ENCODE assay signal across 11 cellular contexts in the genomic region with DNA sequence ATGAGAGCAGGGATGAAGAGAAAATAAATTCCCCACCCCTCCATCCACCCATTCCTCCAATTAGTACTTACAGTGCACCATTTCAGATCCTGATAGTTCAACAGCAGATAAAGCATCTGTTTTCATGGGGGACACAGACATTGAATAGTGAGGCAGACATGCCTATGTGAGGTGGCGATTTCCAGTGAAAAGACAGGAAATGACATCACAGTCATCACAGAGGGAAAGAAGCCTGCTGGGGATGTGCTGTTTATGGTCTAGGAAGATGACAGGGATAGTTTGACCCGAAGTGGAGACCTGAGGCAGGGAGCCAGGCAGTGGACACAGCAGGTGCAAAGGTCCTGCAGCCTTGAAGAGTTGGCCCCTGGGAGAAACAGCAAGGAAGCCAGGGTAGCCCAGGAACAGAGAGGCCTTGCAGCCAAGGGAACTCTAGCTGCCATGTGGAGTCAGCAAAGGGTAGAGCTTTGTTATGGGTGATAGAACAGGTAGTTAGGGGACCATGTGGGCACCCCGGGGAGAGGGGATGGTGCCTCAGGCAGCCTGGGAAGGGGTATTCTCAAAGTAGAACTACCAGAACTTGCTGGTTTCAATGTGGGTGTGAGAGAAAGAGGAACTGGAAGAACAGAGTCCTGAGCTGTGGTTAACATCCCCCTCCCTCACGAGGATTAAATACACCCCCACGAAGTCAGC.
DNase-seq lines count a peak whose midpoint lies in the region; ATAC-seq and TF ChIP-seq lines count a peak whose summit lies in the region.
"Had no signal": no experiment of that assay in that cellular context is flagged by ENCODE, and none has a peak within 500 bp of the region (broad histone marks: within the 10 kb centered on the region; RNA-seq: fewer than 3 reads in every experiment).

No MANE protein-coding gene starts in this region.

- CTCF ChIA-PET in SK-N-SH (lab: Yijun Ruan, JAX): interaction anchor here (1.1 to 1.4 kb wide), 2 partner anchors 9 to 26 kb away, joined by 3 read pairs; no protein-coding TSS in a partner anchor

- H3K9me2 ChIP-seq in SK-N-SH: no peaks in the 10 kb centered on the region

- TF ChIP-seq RAD21 in SK-N-SH (IDR thresholded peaks at IDR 0.05; ENCODE audit: low read length): no peak

- no peak overlapping the region for H3K4me2 ChIP-seq in SK-N-SH

- DNase-seq in dermis blood vessel endothelial cell (peak; percentile 24), NCI-H2196 (lab: John Stamatoyannopoulos, UW; ENCODE audit: unreplicated experiment) (no peak), NCI-H2227 treated with DMSO at 0.1 percent for 48 hours (lab: John Stamatoyannopoulos, UW) (no peak), SK-N-SH (no peak)
- DNase-seq: left lung had no signal

- 65% methylated on average over 5 of the region's 5 CpGs for WGBS in SK-N-SH (ENCODE audit: low lambda C conversion rate)

- H3K4me1 ChIP-seq in SK-N-SH (ENCODE audit: control insufficient read depth in 1 of 2, insufficient read depth in 2 of 2, low read depth in 1 of 2, low read length in 1 of 2): no peaks in the 10 kb centered on the region

- POLR2A ChIA-PET in SK-N-SH (lab: Yijun Ruan, JAX): no interaction called here

- no peaks in the 10 kb centered on the region for H3F3A ChIP-seq in SK-N-SH (replicated peaks; ENCODE audit: insufficient read depth)

- no peaks in the 10 kb centered on the region for H3K9me3 ChIP-seq in SK-N-SH
- H3K9me3 ChIP-seq: left lung had no signal

- no peak overlapping the region for H3K4me3 ChIP-seq in SK-N-SH (ENCODE audit: low read depth in 2 of 2, low read length in 1 of 2)
- H3K4me3 ChIP-seq: cardiac muscle cell, left lung, SK-N-MC had no signal

- H3K9ac ChIP-seq in SK-N-SH: no peak overlapping the region

- peak; percentile 52 for ATAC-seq in GM18508 (IDR thresholded peaks at IDR 0.05; ENCODE audit: insufficient read depth, unreplicated experiment)
- peak; percentile 65 for ATAC-seq in GM21390 (IDR thresholded peaks at IDR 0.05; ENCODE audit: unreplicated experiment)
- ATAC-seq in HG03378 (IDR thresholded peaks at IDR 0.05; ENCODE audit: unreplicated experiment): peak; percentile 65
- ATAC-seq in SK-N-SH treated with all-trans-retinoic acid at 6 μM for 48 hours: no peak
- ATAC-seq: left lung had no signal

- H3K79me2 ChIP-seq in SK-N-SH (ENCODE audit: insufficient read depth): no peaks in the 10 kb centered on the region

- no peak for TF ChIP-seq EP300 in SK-N-SH (IDR thresholded peaks at IDR 0.05; ENCODE audit: borderline replicate concordance in 1 of 2, low read depth in 1 of 2, low read length in 1 of 2)

- H3K27ac ChIP-seq in SK-N-SH (ENCODE audit: low read depth in 2 of 2, low read length in 1 of 2): no peak overlapping the region
- H3K27ac ChIP-seq: cardiac muscle cell, left lung, SK-N-MC had no signal

- H4K20me1 ChIP-seq in SK-N-SH (ENCODE audit: insufficient read depth): no peaks in the 10 kb centered on the region

- no peaks in the 10 kb centered on the region for H3K36me3 ChIP-seq in SK-N-SH (replicated peaks in 1 of 2; ENCODE audit: control insufficient read depth in 1 of 2, insufficient read depth in 2 of 2, low read length in 1 of 2)
- H3K36me3 ChIP-seq: cardiac muscle cell, left lung had no signal

- H2AFZ ChIP-seq in SK-N-SH (ENCODE audit: low read depth): no peak overlapping the region

- no peaks in the 10 kb centered on the region for H3K27me3 ChIP-seq in SK-N-SH (ENCODE audit: insufficient read depth)
- H3K27me3 ChIP-seq: cardiac muscle cell, left lung had no signal

- no peak for TF ChIP-seq CTCF in SK-N-SH (IDR thresholded peaks at IDR 0.05)

TF ChIP-seq in SK-N-SH treated with all-trans-retinoic acid at 6 μM for 48 hours, 23 proteins besides CTCF, POLR2A, EP300 and RAD21:
- TF ChIP-seq, protein P1, sequence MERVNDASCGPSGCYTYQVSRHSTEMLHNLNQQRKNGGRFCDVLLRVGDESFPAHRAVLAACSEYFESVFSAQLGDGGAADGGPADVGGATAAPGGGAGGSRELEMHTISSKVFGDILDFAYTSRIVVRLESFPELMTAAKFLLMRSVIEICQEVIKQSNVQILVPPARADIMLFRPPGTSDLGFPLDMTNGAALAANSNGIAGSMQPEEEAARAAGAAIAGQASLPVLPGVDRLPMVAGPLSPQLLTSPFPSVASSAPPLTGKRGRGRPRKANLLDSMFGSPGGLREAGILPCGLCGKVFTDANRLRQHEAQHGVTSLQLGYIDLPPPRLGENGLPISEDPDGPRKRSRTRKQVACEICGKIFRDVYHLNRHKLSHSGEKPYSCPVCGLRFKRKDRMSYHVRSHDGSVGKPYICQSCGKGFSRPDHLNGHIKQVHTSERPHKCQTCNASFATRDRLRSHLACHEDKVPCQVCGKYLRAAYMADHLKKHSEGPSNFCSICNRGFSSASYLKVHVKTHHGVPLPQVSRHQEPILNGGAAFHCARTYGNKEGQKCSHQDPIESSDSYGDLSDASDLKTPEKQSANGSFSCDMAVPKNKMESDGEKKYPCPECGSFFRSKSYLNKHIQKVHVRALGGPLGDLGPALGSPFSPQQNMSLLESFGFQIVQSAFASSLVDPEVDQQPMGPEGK (CRISPR knock-in tag; IDR thresholded peaks at IDR 0.05; ENCODE audit: borderline replicate concordance): no peak
- TF ChIP-seq ESRRG (CRISPR knock-in tag; IDR thresholded peaks at IDR 0.05): no peak
- TF ChIP-seq ZNF8 (CRISPR knock-in tag; IDR thresholded peaks at IDR 0.05): no peak
- TF ChIP-seq, protein P2, sequence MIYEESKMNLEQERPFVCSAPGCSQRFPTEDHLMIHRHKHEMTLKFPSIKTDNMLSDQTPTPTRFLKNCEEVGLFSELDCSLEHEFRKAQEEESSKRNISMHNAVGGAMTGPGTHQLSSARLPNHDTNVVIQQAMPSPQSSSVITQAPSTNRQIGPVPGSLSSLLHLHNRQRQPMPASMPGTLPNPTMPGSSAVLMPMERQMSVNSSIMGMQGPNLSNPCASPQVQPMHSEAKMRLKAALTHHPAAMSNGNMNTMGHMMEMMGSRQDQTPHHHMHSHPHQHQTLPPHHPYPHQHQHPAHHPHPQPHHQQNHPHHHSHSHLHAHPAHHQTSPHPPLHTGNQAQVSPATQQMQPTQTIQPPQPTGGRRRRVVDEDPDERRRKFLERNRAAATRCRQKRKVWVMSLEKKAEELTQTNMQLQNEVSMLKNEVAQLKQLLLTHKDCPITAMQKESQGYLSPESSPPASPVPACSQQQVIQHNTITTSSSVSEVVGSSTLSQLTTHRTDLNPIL (CRISPR knock-in tag; IDR thresholded peaks at IDR 0.05; ENCODE audit: low read depth): no peak
- TF ChIP-seq, protein P3, sequence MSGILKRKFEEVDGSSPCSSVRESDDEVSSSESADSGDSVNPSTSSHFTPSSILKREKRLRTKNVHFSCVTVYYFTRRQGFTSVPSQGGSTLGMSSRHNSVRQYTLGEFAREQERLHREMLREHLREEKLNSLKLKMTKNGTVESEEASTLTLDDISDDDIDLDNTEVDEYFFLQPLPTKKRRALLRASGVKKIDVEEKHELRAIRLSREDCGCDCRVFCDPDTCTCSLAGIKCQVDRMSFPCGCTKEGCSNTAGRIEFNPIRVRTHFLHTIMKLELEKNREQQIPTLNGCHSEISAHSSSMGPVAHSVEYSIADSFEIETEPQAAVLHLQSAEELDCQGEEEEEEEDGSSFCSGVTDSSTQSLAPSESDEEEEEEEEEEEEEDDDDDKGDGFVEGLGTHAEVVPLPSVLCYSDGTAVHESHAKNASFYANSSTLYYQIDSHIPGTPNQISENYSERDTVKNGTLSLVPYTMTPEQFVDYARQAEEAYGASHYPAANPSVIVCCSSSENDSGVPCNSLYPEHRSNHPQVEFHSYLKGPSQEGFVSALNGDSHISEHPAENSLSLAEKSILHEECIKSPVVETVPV (CRISPR knock-in tag; IDR thresholded peaks at IDR 0.05): no peak
TF ChIP-seq in SK-N-SH treated with all-trans-retinoic acid at 6 μM for 48 hours: peak in this region for 0.

TF ChIP-seq in SK-N-SH, 30 proteins besides CTCF, POLR2A, EP300 and RAD21:
- TF ChIP-seq SIN3A (IDR thresholded peaks at IDR 0.05; ENCODE audit: borderline replicate concordance, low read depth, low read length): no peak
- TF ChIP-seq MEF2A (IDR thresholded peaks at IDR 0.05; ENCODE audit: borderline replicate concordance, low read depth): no peak
- no peak for TF ChIP-seq JUND (IDR thresholded peaks at IDR 0.05)
- TF ChIP-seq RFX5 (IDR thresholded peaks at IDR 0.05; ENCODE audit: low read length): no peak
- TF ChIP-seq IRF3 (IDR thresholded peaks at IDR 0.05; ENCODE audit: low read depth, low read length): no peak
- no peak for TF ChIP-seq FOSL2 (IDR thresholded peaks at IDR 0.05; ENCODE audit: borderline replicate concordance, low read depth)
- no peak for TF ChIP-seq ELF1 (IDR thresholded peaks at IDR 0.05)
- no peak for TF ChIP-seq NRF1 (IDR thresholded peaks at IDR 0.05; ENCODE audit: low read depth, low read length)
- no peak for TF ChIP-seq POLR2AphosphoS5 (IDR thresholded peaks at IDR 0.05; ENCODE audit: low read depth, low read length)
